In genomic region chr11:72100009-72100408, GRCh38 we compare ENCODE assay signal across 19 cellular contexts. TPM values are rescaled to one million over a fixed set of nuclear protein-coding genes. Genes with fewer than 3 reads are reported as not detected.
DNase-seq lines count a peak whose midpoint lies in the region; ATAC-seq and TF ChIP-seq lines count a peak whose summit lies in the region.
"Had no signal": no experiment of that assay in that cellular context is flagged by ENCODE, and none has a peak within 500 bp of the region (broad histone marks: within the 10 kb centered on the region; RNA-seq: fewer than 3 reads in every experiment).

No MANE protein-coding gene starts in this region.

- DNase-seq in SK-N-SH = no peak
- no peak for DNase-seq in epithelial cell of prostate (ENCODE audit: low read depth, low spot score)
- DNase-seq in LoVo (ENCODE audit: low spot score) = no peak
- DNase-seq in foreskin fibroblast = no peak
- DNase-seq: activated B cell treated with CpG ODN at 0.5 μM for 24 hours; CD4-positive, CD25-positive, alpha-beta regulatory T cell; central memory CD4-positive, alpha-beta T cell; foreskin keratinocyte; left lung; NCI-H774; thyroid gland had no signal

- H3K9me3 ChIP-seq in SK-N-SH (no peaks in the 10 kb centered on the region), OCI-LY1 (ENCODE audit: low read length) (no peaks in the 10 kb centered on the region), skeletal muscle tissue (ENCODE audit: control insufficient read depth in 3 of 3, low read length in 3 of 3) (no peaks in the 10 kb centered on the region)
- H3K9me3 ChIP-seq: left lung, thyroid gland had no signal

- H3K27ac ChIP-seq in SK-N-SH (ENCODE audit: low read depth in 2 of 2, low read length in 1 of 2) (no peak overlapping the region; a peak in 1 of 4 replicates), OCI-LY1 (ENCODE audit: low read depth, low read length, poor library complexity, severe bottlenecking) (no peak overlapping the region), epithelial cell of prostate (peak overlapping the region; percentile 94), skeletal muscle tissue (ENCODE audit: low read depth, low read length) (peak overlapping the region; percentile 96)
- H3K27ac ChIP-seq: 22Rv1, foreskin keratinocyte, thyroid gland had no signal

- no peak for TF ChIP-seq CTCF in SK-N-SH (IDR thresholded peaks at IDR 0.05)
- TF ChIP-seq CTCF in OCI-LY1 (IDR thresholded peaks at IDR 0.05; ENCODE audit: low read length) = no peak
- no peak for TF ChIP-seq CTCF in foreskin fibroblast (IDR thresholded peaks at IDR 0.05; ENCODE audit: low read depth, low read length)

- H3K4me3 ChIP-seq in SK-N-SH (ENCODE audit: low read depth in 2 of 2, low read length in 1 of 2) = no peak overlapping the region
- no peak overlapping the region for H3K4me3 ChIP-seq in OCI-LY1 (ENCODE audit: low read depth, low read length, poor library complexity, severe bottlenecking)
- no peak overlapping the region for H3K4me3 ChIP-seq in skeletal muscle tissue (ENCODE audit: low read length in 3 of 3)
- H3K4me3 ChIP-seq in foreskin fibroblast (ENCODE audit: low read depth in 1 of 2, low read length in 2 of 2) = no peak overlapping the region
- H3K4me3 ChIP-seq: thyroid gland had no signal

- no peak for TF ChIP-seq RAD21 in SK-N-SH (IDR thresholded peaks at IDR 0.05; ENCODE audit: low read length)

- H4K20me1 ChIP-seq in SK-N-SH (ENCODE audit: insufficient read depth) (no peaks in the 10 kb centered on the region), OCI-LY1 (ENCODE audit: insufficient read depth, low read length) (no peaks in the 10 kb centered on the region)

- H3K9ac ChIP-seq in SK-N-SH (no peak overlapping the region), OCI-LY1 (ENCODE audit: low read length) (no peak overlapping the region), skeletal muscle tissue (ENCODE audit: low read depth in 1 of 3, low read length in 3 of 3) (no peak overlapping the region)

- H3K27me3 ChIP-seq in SK-N-SH (ENCODE audit: insufficient read depth) (no peaks in the 10 kb centered on the region), OCI-LY1 (ENCODE audit: insufficient read depth, low read length) (no peaks in the 10 kb centered on the region), skeletal muscle tissue (ENCODE audit: control insufficient read depth in 3 of 3, insufficient read depth in 3 of 3, low read length in 3 of 3) (no peaks in the 10 kb centered on the region)
- H3K27me3 ChIP-seq: foreskin keratinocyte, left lung, thyroid gland had no signal

- peaks cover 4 to 28% of the 10 kb centered on the region in 2 experiments; a peak in 2 of 4 replicates for H3K4me1 ChIP-seq in SK-N-SH (ENCODE audit: control insufficient read depth in 1 of 2, insufficient read depth in 2 of 2, low read depth in 1 of 2, low read length in 1 of 2)
- peaks cover 23% of the 10 kb centered on the region for H3K4me1 ChIP-seq in OCI-LY1 (ENCODE audit: insufficient read depth, low read length, severe bottlenecking)
- H3K4me1 ChIP-seq in skeletal muscle tissue (ENCODE audit: control insufficient read depth in 3 of 3, insufficient read depth in 3 of 3, low read length in 3 of 3) = peaks cover 55 to 64% (median 58%) of the 10 kb centered on the region in 3 donors

- 84% methylated on average over 3 of the region's 3 CpGs for WGBS in SK-N-SH (ENCODE audit: low lambda C conversion rate)

- H3K36me3 ChIP-seq in SK-N-SH (replicated peaks in 1 of 2; ENCODE audit: control insufficient read depth in 1 of 2, insufficient read depth in 2 of 2, low read length in 1 of 2) (peaks cover 14 to 48% of the 10 kb centered on the region in 2 experiments), OCI-LY1 (ENCODE audit: insufficient read depth, low read length) (peaks cover 59% of the 10 kb centered on the region), skeletal muscle tissue (ENCODE audit: control insufficient read depth in 3 of 3, insufficient read depth in 3 of 3, low read length in 3 of 3) (peaks cover 28 to 42% (median 41%) of the 10 kb centered on the region in 3 donors)

- H3K4me2 ChIP-seq in SK-N-SH (0 out of 2 replicates have a peak overlapping the region, but pooled peaks have one; percentile 96), OCI-LY1 (ENCODE audit: low read length) (0 out of 2 replicates have a peak overlapping the region, but pooled peaks have one; percentile 3)

- H3K79me2 ChIP-seq in SK-N-SH (ENCODE audit: insufficient read depth) = peaks cover 42% of the 10 kb centered on the region
- peaks cover 12% of the 10 kb centered on the region for H3K79me2 ChIP-seq in OCI-LY1 (ENCODE audit: insufficient read depth, low read length)

- CTCF ChIA-PET in SK-N-SH (lab: Yijun Ruan, JAX) = interaction anchor here (1.2 to 16.4 kb wide), 9 partner anchors 9 to 335 kb away, joined by 3 to 416 read pairs (median 5); partner anchors contain the start of gene CLPB

- POLR2A ChIA-PET in SK-N-SH (lab: Yijun Ruan, JAX) = interaction anchor here (1.2 to 1.7 kb wide), 2 partner anchors 9 to 61 kb away, joined by 4 read pairs; no protein-coding TSS in a partner anchor

- no peak for TF ChIP-seq EP300 in SK-N-SH (IDR thresholded peaks at IDR 0.05; ENCODE audit: borderline replicate concordance in 1 of 2, low read depth in 1 of 2, low read length in 1 of 2)

- no peaks in the 10 kb centered on the region for H3K9me2 ChIP-seq in SK-N-SH
- H3K9me2 ChIP-seq in OCI-LY1 (ENCODE audit: low read depth, low read length) = no peaks in the 10 kb centered on the region

- ATAC-seq in SK-N-SH treated with all-trans-retinoic acid at 6 μM for 48 hours (no peak), HG03439 (IDR thresholded peaks at IDR 0.05; ENCODE audit: unreplicated experiment) (no peak)
- ATAC-seq: foreskin keratinocyte, left lung, T-cell had no signal

- H2AFZ ChIP-seq in SK-N-SH (ENCODE audit: low read depth) = no peak overlapping the region
- no peak overlapping the region for H2AFZ ChIP-seq in OCI-LY1 (ENCODE audit: low read length)

- peaks cover 9% of the 10 kb centered on the region for H3F3A ChIP-seq in SK-N-SH (replicated peaks; ENCODE audit: insufficient read depth)
- no peaks in the 10 kb centered on the region for H3F3A ChIP-seq in OCI-LY1 (ENCODE audit: insufficient read depth, low read length)

TF ChIP-seq in SK-N-SH, 30 proteins besides CTCF, POLR2A, EP300 and RAD21 (continues in another document):
- TF ChIP-seq NFIC (IDR thresholded peaks at IDR 0.05; ENCODE audit: borderline replicate concordance) = no peak
- TF ChIP-seq, protein P1, sequence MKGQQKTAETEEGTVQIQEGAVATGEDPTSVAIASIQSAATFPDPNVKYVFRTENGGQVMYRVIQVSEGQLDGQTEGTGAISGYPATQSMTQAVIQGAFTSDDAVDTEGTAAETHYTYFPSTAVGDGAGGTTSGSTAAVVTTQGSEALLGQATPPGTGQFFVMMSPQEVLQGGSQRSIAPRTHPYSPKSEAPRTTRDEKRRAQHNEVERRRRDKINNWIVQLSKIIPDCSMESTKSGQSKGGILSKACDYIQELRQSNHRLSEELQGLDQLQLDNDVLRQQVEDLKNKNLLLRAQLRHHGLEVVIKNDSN (IDR thresholded peaks at IDR 0.05; ENCODE audit: borderline replicate concordance, low read depth) = no peak

TF ChIP-seq in SK-N-SH treated with all-trans-retinoic acid at 6 μM for 48 hours, 23 proteins besides CTCF, POLR2A, EP300 and RAD21 (continues in another document):
- TF ChIP-seq CSDC2 (CRISPR knock-in tag; IDR thresholded peaks at IDR 0.05) (no peak), RARB (CRISPR knock-in tag; IDR thresholded peaks at IDR 0.05) (no peak), ESRRG (CRISPR knock-in tag; IDR thresholded peaks at IDR 0.05) (no peak), ARNTL (CRISPR knock-in tag; IDR thresholded peaks at IDR 0.05; ENCODE audit: borderline replicate concordance, low read depth) (no peak), ZNF70 (CRISPR knock-in tag; IDR thresholded peaks at IDR 0.05) (no peak), OSR1 (CRISPR knock-in tag; IDR thresholded peaks at IDR 0.05) (no peak)
- TF ChIP-seq, protein P2, sequence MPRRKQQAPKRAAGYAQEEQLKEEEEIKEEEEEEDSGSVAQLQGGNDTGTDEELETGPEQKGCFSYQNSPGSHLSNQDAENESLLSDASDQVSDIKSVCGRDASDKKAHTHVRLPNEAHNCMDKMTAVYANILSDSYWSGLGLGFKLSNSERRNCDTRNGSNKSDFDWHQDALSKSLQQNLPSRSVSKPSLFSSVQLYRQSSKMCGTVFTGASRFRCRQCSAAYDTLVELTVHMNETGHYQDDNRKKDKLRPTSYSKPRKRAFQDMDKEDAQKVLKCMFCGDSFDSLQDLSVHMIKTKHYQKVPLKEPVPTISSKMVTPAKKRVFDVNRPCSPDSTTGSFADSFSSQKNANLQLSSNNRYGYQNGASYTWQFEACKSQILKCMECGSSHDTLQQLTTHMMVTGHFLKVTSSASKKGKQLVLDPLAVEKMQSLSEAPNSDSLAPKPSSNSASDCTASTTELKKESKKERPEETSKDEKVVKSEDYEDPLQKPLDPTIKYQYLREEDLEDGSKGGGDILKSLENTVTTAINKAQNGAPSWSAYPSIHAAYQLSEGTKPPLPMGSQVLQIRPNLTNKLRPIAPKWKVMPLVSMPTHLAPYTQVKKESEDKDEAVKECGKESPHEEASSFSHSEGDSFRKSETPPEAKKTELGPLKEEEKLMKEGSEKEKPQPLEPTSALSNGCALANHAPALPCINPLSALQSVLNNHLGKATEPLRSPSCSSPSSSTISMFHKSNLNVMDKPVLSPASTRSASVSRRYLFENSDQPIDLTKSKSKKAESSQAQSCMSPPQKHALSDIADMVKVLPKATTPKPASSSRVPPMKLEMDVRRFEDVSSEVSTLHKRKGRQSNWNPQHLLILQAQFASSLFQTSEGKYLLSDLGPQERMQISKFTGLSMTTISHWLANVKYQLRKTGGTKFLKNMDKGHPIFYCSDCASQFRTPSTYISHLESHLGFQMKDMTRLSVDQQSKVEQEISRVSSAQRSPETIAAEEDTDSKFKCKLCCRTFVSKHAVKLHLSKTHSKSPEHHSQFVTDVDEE (CRISPR knock-in tag; IDR thresholded peaks at IDR 0.05) = no peak

RNA-seq across cellular contexts. Expression of gene LAMTOR1, which starts 3.1 kb away (rescaled TPM):
- 128 and 129 TPM in 2 replicates for polyA plus RNA-seq in SK-N-SH (2012; rRNA removed)
- 97.5 and 122 TPM in 2 replicates for polyA plus RNA-seq in SK-N-SH (2012; cell fraction: cytosol; rRNA removed)
- polyA plus RNA-seq in SK-N-SH (2012; cell fraction: nucleus; rRNA removed) = 84.1 and 89.5 TPM in 2 replicates
- total RNA-seq in skeletal muscle tissue = 42.3 TPM

RNA-seq across cellular contexts. Expression of gene TOMT, which starts 5.7 kb away (rescaled TPM):
- not detected in 2 replicates for polyA plus RNA-seq in SK-N-SH (2012; rRNA removed)
- polyA plus RNA-seq in SK-N-SH (2012; cell fraction: cytosol; rRNA removed) = not detected in 2 replicates
- polyA plus RNA-seq in SK-N-SH (2012; cell fraction: nucleus; rRNA removed) = 0.18 and 0.58 TPM in 2 replicates
- total RNA-seq in skeletal muscle tissue = not detected
- total RNA-seq: activated B cell treated with CpG ODN at 0.5 μM for 24 hours; CD4-positive, CD25-positive, alpha-beta regulatory T cell; foreskin keratinocyte; left lung; renal cortical epithelial cell; RPMI7951; thyroid gland had no signal
- polyA plus RNA-seq: CD4-positive, CD25-positive, alpha-beta regulatory T cell; foreskin keratinocyte had no signal

RNA-seq across cellular contexts. Expression of gene ANAPC15, which starts 12.5 kb away (rescaled TPM):
- 85.6 and 92.3 TPM in 2 replicates for polyA plus RNA-seq in SK-N-SH (2012; rRNA removed)
- polyA plus RNA-seq in SK-N-SH (2012; cell fraction: cytosol; rRNA removed) = 121 and 159 TPM in 2 replicates
- 32.9 and 39.9 TPM in 2 replicates for polyA plus RNA-seq in SK-N-SH (2012; cell fraction: nucleus; rRNA removed)
- total RNA-seq in skeletal muscle tissue = 7.8 TPM

RNA-seq across cellular contexts. Expression of gene LRRC51, which starts 19.4 kb away (rescaled TPM):
- polyA plus RNA-seq in SK-N-SH (2012; rRNA removed) = 7.3 and 8.0 TPM in 2 replicates
- 6.2 and 8.5 TPM in 2 replicates for polyA plus RNA-seq in SK-N-SH (2012; cell fraction: cytosol; rRNA removed)
- 6.0 and 7.2 TPM in 2 replicates for polyA plus RNA-seq in SK-N-SH (2012; cell fraction: nucleus; rRNA removed)
- 2.6 TPM for total RNA-seq in skeletal muscle tissue

RNA-seq across cellular contexts. Expression of gene NUMA1, which starts 19.7 kb away (rescaled TPM):
- 111 TPM in 2 replicates for polyA plus RNA-seq in SK-N-SH (2012; rRNA removed)
- polyA plus RNA-seq in SK-N-SH (2012; cell fraction: cytosol; rRNA removed) = 32.2 and 47.9 TPM in 2 replicates
- polyA plus RNA-seq in SK-N-SH (2012; cell fraction: nucleus; rRNA removed) = 295 and 336 TPM in 2 replicates
- total RNA-seq in skeletal muscle tissue = 177 TPM

Comparison
In these comparisons a context has a peak if more than half of its experiments do, and no peak if none do; other contexts are left out.
1. H3K27ac ChIP-seq: peak in epithelial cell of prostate (single experiment) and skeletal muscle tissue (single experiment); none in SK-N-SH (0 of 2) and OCI-LY1 (single experiment).